Comparison of ENCODE assay signal across 21 cellular contexts in the genomic region with DNA sequence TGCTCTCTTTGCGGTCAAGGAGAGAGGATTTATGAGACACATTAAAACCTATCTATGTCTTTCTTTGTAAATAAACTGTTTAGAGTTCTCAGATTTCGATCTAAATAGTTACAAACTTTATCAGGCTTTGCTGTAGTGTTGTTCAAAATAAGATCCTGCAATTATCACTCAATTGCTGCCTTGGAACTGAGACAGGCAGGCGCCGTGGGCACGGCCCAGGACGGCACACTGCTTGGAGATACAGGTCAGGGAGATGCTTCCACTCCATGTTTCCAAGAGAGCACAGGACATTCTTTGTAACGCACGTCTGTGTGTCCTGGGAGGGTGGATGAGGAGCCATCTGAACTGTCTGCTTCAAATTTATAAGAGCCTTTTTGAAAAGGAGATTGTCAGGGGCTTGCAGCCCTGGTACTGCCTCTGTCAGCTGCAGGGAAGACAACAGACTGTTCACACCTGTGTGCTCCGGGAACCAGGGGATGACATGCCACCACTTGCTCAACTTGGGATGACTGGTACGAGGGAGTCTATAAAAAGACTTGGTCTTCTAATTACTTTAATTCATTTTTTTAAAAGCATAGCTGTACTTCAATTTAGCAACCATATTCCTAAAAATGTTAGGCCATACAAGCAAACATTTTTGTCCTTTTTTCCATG.
DNase-seq lines count a peak whose midpoint lies in the region; ATAC-seq and TF ChIP-seq lines count a peak whose summit lies in the region.
"Had no signal": no experiment of that assay in that cellular context is flagged by ENCODE, and none has a peak within 500 bp of the region (broad histone marks: within the 10 kb centered on the region; RNA-seq: fewer than 3 reads in every experiment).

No MANE protein-coding gene starts in this region.

- H2AFZ ChIP-seq in Karpas-422 (ENCODE audit: low read length) = no peak overlapping the region
- H2AFZ ChIP-seq: GM23248 had no signal

- H3K27me3 ChIP-seq in RWPE2 (ENCODE audit: insufficient read depth, poor library complexity, severe bottlenecking) (no peaks in the 10 kb centered on the region), Karpas-422 (ENCODE audit: low read length) (no peaks in the 10 kb centered on the region)
- H3K27me3 ChIP-seq: BLaER1 treated with 17β-estradiol and CSF1 and Interleukin-3, amounts not matched to agents 10 nM and 100 nM had no signal

- DNase-seq in HPDE6-E6E7 (ENCODE audit: extremely low spot score) (peak; percentile 26), RWPE2 (ENCODE audit: low spot score) (no peak), epithelial cell of esophagus (ENCODE audit: low read depth) (peak; percentile 81), Karpas-422 (no peak), NCI-H2171 treated with DMSO at 0.1 percent for 48 hours (lab: John Stamatoyannopoulos, UW) (no peak), GF-D8 (lab: John Stamatoyannopoulos, UW) (no peak)
- DNase-seq: AML-193; CD4-positive, alpha-beta T cell; GM23248; NCI-H1105; NCI-H1436 treated with DMSO at 0.1 percent for 48 hours; NCI-H187 treated with DMSO at 0.1 percent for 48 hours; NCI-H2107; NCI-H2227 treated with DMSO at 0.1 percent for 48 hours; NCI-H69; RPMI8226; SHP77 had no signal

- no peak overlapping the region for H3K4me3 ChIP-seq in RWPE2 (ENCODE audit: severe bottlenecking)
- H3K4me3 ChIP-seq in epithelial cell of esophagus (ENCODE audit: low read length) = no peak overlapping the region
- no peak overlapping the region for H3K4me3 ChIP-seq in Karpas-422 (ENCODE audit: low read length)
- H3K4me3 ChIP-seq: A549; BLaER1 treated with 17β-estradiol and CSF1 and Interleukin-3, amounts not matched to agents 10 nM and 100 nM; GM23248; HAP-1 had no signal

- no peak overlapping the region for H3K9ac ChIP-seq in Karpas-422 (ENCODE audit: low read length)
- H3K9ac ChIP-seq: BLaER1 treated with 17β-estradiol and CSF1 and Interleukin-3, amounts not matched to agents 10 nM and 100 nM; GM23248 had no signal

- H3K36me3 ChIP-seq in RWPE2 (ENCODE audit: low read depth) (no peaks in the 10 kb centered on the region), Karpas-422 (ENCODE audit: insufficient read depth, low read length) (no peaks in the 10 kb centered on the region)
- H3K36me3 ChIP-seq: BLaER1 treated with 17β-estradiol and CSF1 and Interleukin-3, amounts not matched to agents 10 nM and 100 nM; HAP-1 had no signal

- no peaks in the 10 kb centered on the region for H4K20me1 ChIP-seq in Karpas-422 (ENCODE audit: insufficient read depth, low read depth, low read length)
- H4K20me1 ChIP-seq: BLaER1 treated with 17β-estradiol and CSF1 and Interleukin-3, amounts not matched to agents 10 nM and 100 nM had no signal

- H3K9me3 ChIP-seq in RWPE2 (ENCODE audit: severe bottlenecking) (no peaks in the 10 kb centered on the region), Karpas-422 (ENCODE audit: low read length) (no peaks in the 10 kb centered on the region)
- H3K9me3 ChIP-seq: A549; BLaER1 treated with 17β-estradiol and CSF1 and Interleukin-3, amounts not matched to agents 10 nM and 100 nM; HAP-1 had no signal

- no peaks in the 10 kb centered on the region for H3K79me2 ChIP-seq in Karpas-422 (ENCODE audit: low read length)

- peaks cover 19% of the 10 kb centered on the region for H3K4me1 ChIP-seq in RWPE2 (ENCODE audit: insufficient read depth, poor library complexity, severe bottlenecking)
- no peaks in the 10 kb centered on the region for H3K4me1 ChIP-seq in Karpas-422 (ENCODE audit: low read length)
- H3K4me1 ChIP-seq: A549, HAP-1 had no signal

- H3K27ac ChIP-seq in RWPE2 (ENCODE audit: poor library complexity, severe bottlenecking) (no peak overlapping the region), Karpas-422 (ENCODE audit: low read length) (no peak overlapping the region)
- H3K27ac ChIP-seq: A549; BLaER1 treated with 17β-estradiol and CSF1 and Interleukin-3, amounts not matched to agents 10 nM and 100 nM; GM23248 had no signal

- H3K9me2 ChIP-seq in Karpas-422 (replicated peaks; ENCODE audit: insufficient read depth, low read length) = no peaks in the 10 kb centered on the region

- 0 out of 3 replicates have a peak, but pooled peaks have one; percentile 41 for ATAC-seq in RWPE2 (ENCODE audit: low read depth)
- no peak for ATAC-seq in HG03342 (IDR thresholded peaks at IDR 0.05; ENCODE audit: unreplicated experiment)
- ATAC-seq: A549 had no signal

- no peak overlapping the region for H3K4me2 ChIP-seq in Karpas-422 (ENCODE audit: low read depth, low read length, poor library complexity, severe bottlenecking)
- H3K4me2 ChIP-seq: A549; BLaER1 treated with 17β-estradiol and CSF1 and Interleukin-3, amounts not matched to agents 10 nM and 100 nM had no signal

- TF ChIP-seq CTCF in RWPE2 (IDR thresholded peaks at IDR 0.05; ENCODE audit: poor library complexity, severe bottlenecking) (no peak), epithelial cell of esophagus (IDR thresholded peaks at IDR 0.05; ENCODE audit: insufficient read depth, low read depth, low read length, missing control alignments) (no peak)

Comparison
In these comparisons a context has a peak if more than half of its experiments do, and no peak if none do; other contexts are left out.
1. DNase-seq: peak in HPDE6-E6E7 (single experiment) and epithelial cell of esophagus (single experiment); none in RWPE2 (single experiment), Karpas-422 (single experiment), NCI-H2171 treated with DMSO at 0.1 percent for 48 hours (single experiment) and GF-D8 (single experiment).